Comparison of ENCODE assay signal across 1 cellular context in the genomic region with DNA sequence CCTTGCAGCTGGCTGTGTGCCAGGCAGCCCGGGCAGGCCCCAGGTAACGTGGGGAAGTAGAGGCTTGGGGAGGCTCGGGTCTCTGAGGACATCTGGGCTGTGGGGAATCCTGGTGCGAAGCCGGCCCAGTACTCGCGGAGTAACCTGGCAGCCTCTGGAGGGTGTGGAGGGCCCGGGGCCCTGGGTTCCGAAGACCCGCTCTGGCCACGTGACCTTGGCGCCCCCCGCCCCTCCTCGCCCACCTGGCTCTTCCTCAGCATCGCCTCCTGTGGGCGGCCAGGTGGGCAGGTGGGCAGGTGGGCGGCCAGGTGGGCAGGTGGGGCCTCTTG.
A peak's percentile ranks its signal among the peaks of the same experiment; 100 is the strongest.
TF ChIP-seq lines count a peak whose summit lies in the region.

No MANE protein-coding gene starts in this region.

TF ChIP-seq in WTC11, 78 proteins besides CTCF, POLR2A, EP300 and RAD21 (continued from another document):
- TF ChIP-seq FOXJ3 (CRISPR knock-in tag; IDR thresholded peaks at IDR 0.05; ENCODE audit: borderline replicate concordance) = no peak
- TF ChIP-seq, protein P1, sequence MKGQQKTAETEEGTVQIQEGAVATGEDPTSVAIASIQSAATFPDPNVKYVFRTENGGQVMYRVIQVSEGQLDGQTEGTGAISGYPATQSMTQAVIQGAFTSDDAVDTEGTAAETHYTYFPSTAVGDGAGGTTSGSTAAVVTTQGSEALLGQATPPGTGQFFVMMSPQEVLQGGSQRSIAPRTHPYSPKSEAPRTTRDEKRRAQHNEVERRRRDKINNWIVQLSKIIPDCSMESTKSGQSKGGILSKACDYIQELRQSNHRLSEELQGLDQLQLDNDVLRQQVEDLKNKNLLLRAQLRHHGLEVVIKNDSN (CRISPR knock-in tag; IDR thresholded peaks at IDR 0.05) = peak; percentile 54; the same call in 1 of the 2 replicates
- TF ChIP-seq ESRRA (CRISPR knock-in tag; IDR thresholded peaks at IDR 0.05; ENCODE audit: borderline replicate concordance) = no peak
- TF ChIP-seq, protein P2, sequence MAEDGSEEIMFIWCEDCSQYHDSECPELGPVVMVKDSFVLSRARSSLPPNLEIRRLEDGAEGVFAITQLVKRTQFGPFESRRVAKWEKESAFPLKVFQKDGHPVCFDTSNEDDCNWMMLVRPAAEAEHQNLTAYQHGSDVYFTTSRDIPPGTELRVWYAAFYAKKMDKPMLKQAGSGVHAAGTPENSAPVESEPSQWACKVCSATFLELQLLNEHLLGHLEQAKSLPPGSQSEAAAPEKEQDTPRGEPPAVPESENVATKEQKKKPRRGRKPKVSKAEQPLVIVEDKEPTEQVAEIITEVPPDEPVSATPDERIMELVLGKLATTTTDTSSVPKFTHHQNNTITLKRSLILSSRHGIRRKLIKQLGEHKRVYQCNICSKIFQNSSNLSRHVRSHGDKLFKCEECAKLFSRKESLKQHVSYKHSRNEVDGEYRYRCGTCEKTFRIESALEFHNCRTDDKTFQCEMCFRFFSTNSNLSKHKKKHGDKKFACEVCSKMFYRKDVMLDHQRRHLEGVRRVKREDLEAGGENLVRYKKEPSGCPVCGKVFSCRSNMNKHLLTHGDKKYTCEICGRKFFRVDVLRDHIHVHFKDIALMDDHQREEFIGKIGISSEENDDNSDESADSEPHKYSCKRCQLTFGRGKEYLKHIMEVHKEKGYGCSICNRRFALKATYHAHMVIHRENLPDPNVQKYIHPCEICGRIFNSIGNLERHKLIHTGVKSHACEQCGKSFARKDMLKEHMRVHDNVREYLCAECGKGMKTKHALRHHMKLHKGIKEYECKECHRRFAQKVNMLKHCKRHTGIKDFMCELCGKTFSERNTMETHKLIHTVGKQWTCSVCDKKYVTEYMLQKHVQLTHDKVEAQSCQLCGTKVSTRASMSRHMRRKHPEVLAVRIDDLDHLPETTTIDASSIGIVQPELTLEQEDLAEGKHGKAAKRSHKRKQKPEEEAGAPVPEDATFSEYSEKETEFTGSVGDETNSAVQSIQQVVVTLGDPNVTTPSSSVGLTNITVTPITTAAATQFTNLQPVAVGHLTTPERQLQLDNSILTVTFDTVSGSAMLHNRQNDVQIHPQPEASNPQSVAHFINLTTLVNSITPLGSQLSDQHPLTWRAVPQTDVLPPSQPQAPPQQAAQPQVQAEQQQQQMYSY (CRISPR knock-in tag; IDR thresholded peaks at IDR 0.05) = peak; percentile 78
- no peak for TF ChIP-seq NR3C1 (CRISPR knock-in tag; conservative IDR thresholded peaks at IDR 0.05; ENCODE audit: low read depth)
- TF ChIP-seq, protein P3, sequence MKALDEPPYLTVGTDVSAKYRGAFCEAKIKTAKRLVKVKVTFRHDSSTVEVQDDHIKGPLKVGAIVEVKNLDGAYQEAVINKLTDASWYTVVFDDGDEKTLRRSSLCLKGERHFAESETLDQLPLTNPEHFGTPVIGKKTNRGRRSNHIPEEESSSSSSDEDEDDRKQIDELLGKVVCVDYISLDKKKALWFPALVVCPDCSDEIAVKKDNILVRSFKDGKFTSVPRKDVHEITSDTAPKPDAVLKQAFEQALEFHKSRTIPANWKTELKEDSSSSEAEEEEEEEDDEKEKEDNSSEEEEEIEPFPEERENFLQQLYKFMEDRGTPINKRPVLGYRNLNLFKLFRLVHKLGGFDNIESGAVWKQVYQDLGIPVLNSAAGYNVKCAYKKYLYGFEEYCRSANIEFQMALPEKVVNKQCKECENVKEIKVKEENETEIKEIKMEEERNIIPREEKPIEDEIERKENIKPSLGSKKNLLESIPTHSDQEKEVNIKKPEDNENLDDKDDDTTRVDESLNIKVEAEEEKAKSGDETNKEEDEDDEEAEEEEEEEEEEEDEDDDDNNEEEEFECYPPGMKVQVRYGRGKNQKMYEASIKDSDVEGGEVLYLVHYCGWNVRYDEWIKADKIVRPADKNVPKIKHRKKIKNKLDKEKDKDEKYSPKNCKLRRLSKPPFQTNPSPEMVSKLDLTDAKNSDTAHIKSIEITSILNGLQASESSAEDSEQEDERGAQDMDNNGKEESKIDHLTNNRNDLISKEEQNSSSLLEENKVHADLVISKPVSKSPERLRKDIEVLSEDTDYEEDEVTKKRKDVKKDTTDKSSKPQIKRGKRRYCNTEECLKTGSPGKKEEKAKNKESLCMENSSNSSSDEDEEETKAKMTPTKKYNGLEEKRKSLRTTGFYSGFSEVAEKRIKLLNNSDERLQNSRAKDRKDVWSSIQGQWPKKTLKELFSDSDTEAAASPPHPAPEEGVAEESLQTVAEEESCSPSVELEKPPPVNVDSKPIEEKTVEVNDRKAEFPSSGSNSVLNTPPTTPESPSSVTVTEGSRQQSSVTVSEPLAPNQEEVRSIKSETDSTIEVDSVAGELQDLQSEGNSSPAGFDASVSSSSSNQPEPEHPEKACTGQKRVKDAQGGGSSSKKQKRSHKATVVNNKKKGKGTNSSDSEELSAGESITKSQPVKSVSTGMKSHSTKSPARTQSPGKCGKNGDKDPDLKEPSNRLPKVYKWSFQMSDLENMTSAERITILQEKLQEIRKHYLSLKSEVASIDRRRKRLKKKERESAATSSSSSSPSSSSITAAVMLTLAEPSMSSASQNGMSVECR (CRISPR knock-in tag; IDR thresholded peaks at IDR 0.05; ENCODE audit: borderline replicate concordance) = no peak
- TF ChIP-seq, protein P4, sequence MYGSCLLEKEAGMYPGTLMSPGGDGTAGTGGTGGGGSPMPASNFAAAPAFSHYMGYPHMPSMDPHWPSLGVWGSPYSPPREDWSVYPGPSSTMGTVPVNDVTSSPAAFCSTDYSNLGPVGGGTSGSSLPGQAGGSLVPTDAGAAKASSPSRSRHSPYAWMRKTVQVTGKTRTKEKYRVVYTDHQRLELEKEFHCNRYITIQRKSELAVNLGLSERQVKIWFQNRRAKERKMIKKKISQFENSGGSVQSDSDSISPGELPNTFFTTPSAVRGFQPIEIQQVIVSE (CRISPR knock-in tag; IDR thresholded peaks at IDR 0.05; ENCODE audit: borderline replicate concordance) = no peak
- no peak for TF ChIP-seq SMAD3 (CRISPR knock-in tag; IDR thresholded peaks at IDR 0.05; ENCODE audit: borderline replicate concordance)
- TF ChIP-seq, protein P5, sequence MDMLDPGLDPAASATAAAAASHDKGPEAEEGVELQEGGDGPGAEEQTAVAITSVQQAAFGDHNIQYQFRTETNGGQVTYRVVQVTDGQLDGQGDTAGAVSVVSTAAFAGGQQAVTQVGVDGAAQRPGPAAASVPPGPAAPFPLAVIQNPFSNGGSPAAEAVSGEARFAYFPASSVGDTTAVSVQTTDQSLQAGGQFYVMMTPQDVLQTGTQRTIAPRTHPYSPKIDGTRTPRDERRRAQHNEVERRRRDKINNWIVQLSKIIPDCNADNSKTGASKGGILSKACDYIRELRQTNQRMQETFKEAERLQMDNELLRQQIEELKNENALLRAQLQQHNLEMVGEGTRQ (CRISPR knock-in tag; IDR thresholded peaks at IDR 0.05) = peak; percentile 73
- TF ChIP-seq CREB1 (CRISPR knock-in tag; IDR thresholded peaks at IDR 0.05) = no peak
- TF ChIP-seq, protein P6, sequence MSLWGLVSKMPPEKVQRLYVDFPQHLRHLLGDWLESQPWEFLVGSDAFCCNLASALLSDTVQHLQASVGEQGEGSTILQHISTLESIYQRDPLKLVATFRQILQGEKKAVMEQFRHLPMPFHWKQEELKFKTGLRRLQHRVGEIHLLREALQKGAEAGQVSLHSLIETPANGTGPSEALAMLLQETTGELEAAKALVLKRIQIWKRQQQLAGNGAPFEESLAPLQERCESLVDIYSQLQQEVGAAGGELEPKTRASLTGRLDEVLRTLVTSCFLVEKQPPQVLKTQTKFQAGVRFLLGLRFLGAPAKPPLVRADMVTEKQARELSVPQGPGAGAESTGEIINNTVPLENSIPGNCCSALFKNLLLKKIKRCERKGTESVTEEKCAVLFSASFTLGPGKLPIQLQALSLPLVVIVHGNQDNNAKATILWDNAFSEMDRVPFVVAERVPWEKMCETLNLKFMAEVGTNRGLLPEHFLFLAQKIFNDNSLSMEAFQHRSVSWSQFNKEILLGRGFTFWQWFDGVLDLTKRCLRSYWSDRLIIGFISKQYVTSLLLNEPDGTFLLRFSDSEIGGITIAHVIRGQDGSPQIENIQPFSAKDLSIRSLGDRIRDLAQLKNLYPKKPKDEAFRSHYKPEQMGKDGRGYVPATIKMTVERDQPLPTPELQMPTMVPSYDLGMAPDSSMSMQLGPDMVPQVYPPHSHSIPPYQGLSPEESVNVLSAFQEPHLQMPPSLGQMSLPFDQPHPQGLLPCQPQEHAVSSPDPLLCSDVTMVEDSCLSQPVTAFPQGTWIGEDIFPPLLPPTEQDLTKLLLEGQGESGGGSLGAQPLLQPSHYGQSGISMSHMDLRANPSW (CRISPR knock-in tag; conservative IDR thresholded peaks at IDR 0.05; ENCODE audit: low read depth) = no peak
- no peak for TF ChIP-seq ZNF121 (CRISPR knock-in tag; IDR thresholded peaks at IDR 0.05)
- no peak for TF ChIP-seq NFYB (CRISPR knock-in tag; conservative IDR thresholded peaks at IDR 0.05; ENCODE audit: low read depth)
- TF ChIP-seq, protein P7, sequence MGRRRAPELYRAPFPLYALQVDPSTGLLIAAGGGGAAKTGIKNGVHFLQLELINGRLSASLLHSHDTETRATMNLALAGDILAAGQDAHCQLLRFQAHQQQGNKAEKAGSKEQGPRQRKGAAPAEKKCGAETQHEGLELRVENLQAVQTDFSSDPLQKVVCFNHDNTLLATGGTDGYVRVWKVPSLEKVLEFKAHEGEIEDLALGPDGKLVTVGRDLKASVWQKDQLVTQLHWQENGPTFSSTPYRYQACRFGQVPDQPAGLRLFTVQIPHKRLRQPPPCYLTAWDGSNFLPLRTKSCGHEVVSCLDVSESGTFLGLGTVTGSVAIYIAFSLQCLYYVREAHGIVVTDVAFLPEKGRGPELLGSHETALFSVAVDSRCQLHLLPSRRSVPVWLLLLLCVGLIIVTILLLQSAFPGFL (CRISPR knock-in tag; IDR thresholded peaks at IDR 0.05; ENCODE audit: borderline replicate concordance) = no peak
- TF ChIP-seq SMAD4 (CRISPR knock-in tag; IDR thresholded peaks at IDR 0.05) = no peak
